9 cellular contexts compared by ENCODE assay signal in the genomic region with DNA sequence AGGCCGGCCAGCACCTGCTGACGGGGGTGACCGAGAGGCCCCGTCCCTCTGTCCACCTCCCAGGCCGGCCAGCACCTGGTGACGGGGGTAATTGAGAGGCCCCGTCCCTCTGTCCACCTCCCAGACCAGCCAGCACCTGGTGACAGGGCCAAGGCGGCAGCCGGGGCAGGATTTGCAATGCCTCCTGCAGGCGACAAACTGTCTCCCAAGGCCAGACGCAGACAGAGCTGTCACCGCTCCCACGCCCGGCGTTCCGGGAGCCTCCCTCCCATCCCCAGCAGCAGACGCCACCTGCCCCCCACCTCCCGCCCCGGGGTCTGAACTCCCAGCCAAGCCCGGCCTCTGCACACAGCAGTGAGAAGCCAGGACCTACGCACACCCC.
DNase-seq lines count a peak whose midpoint lies in the region; ATAC-seq, FAIRE-seq and TF ChIP-seq lines count a peak whose summit lies in the region.
"Had no signal": no experiment of that assay in that cellular context is flagged by ENCODE, and none has a peak within 500 bp of the region (broad histone marks: within the 10 kb centered on the region; RNA-seq: fewer than 3 reads in every experiment).

No MANE protein-coding gene starts in this region.

- H3K27me3 ChIP-seq in tibial nerve (peaks cover 0 to 30% of the 10 kb centered on the region in 2 donors), Karpas-422 (ENCODE audit: low read length) (no peaks in the 10 kb centered on the region)

- peak; percentile 10 for DNase-seq in NCI-H345 (lab: John Stamatoyannopoulos, UW)
- no peak for DNase-seq in NCI-H345 treated with DMSO at 0.1 percent for 48 hours (lab: John Stamatoyannopoulos, UW; ENCODE audit: unreplicated experiment)
- DNase-seq in astrocyte of the cerebellum (ENCODE audit: low read depth) = no peak
- DNase-seq in kidney = peak; percentile 71
- no peak for DNase-seq in tibial nerve (ENCODE audit: low spot score in 2 of 2)
- no peak for DNase-seq in Karpas-422

- peaks cover 0 to 10% of the 10 kb centered on the region in 2 donors for H3K4me1 ChIP-seq in kidney (ENCODE audit: control insufficient read depth in 1 of 2, insufficient read depth in 1 of 2, low read depth in 1 of 2, low read length in 2 of 2)
- peaks cover 0 to 26% (median 4%) of the 10 kb centered on the region in 4 donors for H3K4me1 ChIP-seq in tibial nerve
- H3K4me1 ChIP-seq in Karpas-422 (ENCODE audit: low read length) = no peaks in the 10 kb centered on the region

- H4K20me1 ChIP-seq in Karpas-422 (ENCODE audit: insufficient read depth, low read depth, low read length) = 0 out of 2 replicates have a peak, but pooled peaks cover 7% of the 10 kb centered on the region

- intact Hi-C loops in kidney (cut with DNase I) = no loop called here

- TF ChIP-seq POLR2A in tibial nerve (IDR thresholded peaks at IDR 0.05) = no peak

- TF ChIP-seq CTCF in astrocyte of the cerebellum (IDR thresholded peaks at IDR 0.05; ENCODE audit: low read depth, low read length, missing control alignments) (no peak), kidney (IDR thresholded peaks at IDR 0.05; ENCODE audit: borderline replicate concordance, extremely low read depth, insufficient read depth) (no peak), tibial nerve (IDR thresholded peaks at IDR 0.05) (no peak)

- no peaks in the 10 kb centered on the region for H3K79me2 ChIP-seq in Karpas-422 (ENCODE audit: low read length)

- no peak overlapping the region for H3K4me2 ChIP-seq in Karpas-422 (ENCODE audit: low read depth, low read length, poor library complexity, severe bottlenecking)

- in situ Hi-C loops in astrocyte of the cerebellum (cut with HindIII; ENCODE audit: low sequenced_read_pairs) = no loop called here

- H3K9ac ChIP-seq in kidney (ENCODE audit: low read length in 2 of 2) (no peak overlapping the region), Karpas-422 (ENCODE audit: low read length) (no peak overlapping the region)

- FAIRE-seq in kidney (lab: Jason Lieb, UNC) = no peak

- 0% methylated on average over 4 of the region's 21 CpGs; no CpG with 5 or more reads in 1 of the 2 donors for WGBS in tibial nerve, 2 donors

- H3K4me3 ChIP-seq in astrocyte of the cerebellum (ENCODE audit: low read depth, low read length) = peak overlapping the region; percentile 34
- peak overlapping the region in 1 of 2 donors; percentile 35 for H3K4me3 ChIP-seq in kidney (ENCODE audit: low read length in 2 of 2)
- peak overlapping the region in 3 of 4 donors; percentile 0 to 43 (median 6) for H3K4me3 ChIP-seq in tibial nerve
- H3K4me3 ChIP-seq in Karpas-422 (ENCODE audit: low read length) = no peak overlapping the region

- H3K27ac ChIP-seq in kidney (ENCODE audit: low read depth in 2 of 2, low read length in 2 of 2) (no peak overlapping the region), tibial nerve (peak overlapping the region in 1 of 4 donors; percentile 46), Karpas-422 (ENCODE audit: low read length) (no peak overlapping the region)

- H3K36me3 ChIP-seq in kidney (ENCODE audit: control insufficient read depth in 1 of 2, insufficient read depth in 2 of 2, low read length in 2 of 2) (no peaks in the 10 kb centered on the region), tibial nerve (no peaks in the 10 kb centered on the region), Karpas-422 (ENCODE audit: insufficient read depth, low read length) (no peaks in the 10 kb centered on the region)

- no peak for TF ChIP-seq EP300 in tibial nerve (IDR thresholded peaks at IDR 0.05)

- H2AFZ ChIP-seq in Karpas-422 (ENCODE audit: low read length) = no peak overlapping the region

- H3K9me3 ChIP-seq in kidney (ENCODE audit: control insufficient read depth in 1 of 2, low read length in 2 of 2) = no peaks in the 10 kb centered on the region
- no peaks in the 10 kb centered on the region for H3K9me3 ChIP-seq in tibial nerve
- H3K9me3 ChIP-seq in Karpas-422 (ENCODE audit: low read length) = no peaks in the 10 kb centered on the region

- no peaks in the 10 kb centered on the region for H3K9me2 ChIP-seq in Karpas-422 (replicated peaks; ENCODE audit: insufficient read depth, low read length)

- ATAC-seq in HG03439 (IDR thresholded peaks at IDR 0.05; ENCODE audit: unreplicated experiment) (no peak), HG02642 (IDR thresholded peaks at IDR 0.05; ENCODE audit: poor library complexity, unreplicated experiment) (no peak)
- ATAC-seq: CD8-positive, alpha-beta T cell had no signal

Comparison
In these comparisons a context has a peak if more than half of its experiments do, and no peak if none do; other contexts are left out.
1. DNase-seq: peak in NCI-H345 (single experiment) and kidney (single experiment); none in NCI-H345 treated with DMSO at 0.1 percent for 48 hours (single experiment), astrocyte of the cerebellum (single experiment), tibial nerve (0 of 2) and Karpas-422 (single experiment).